In genomic region chr22:41543854-41544670, GRCh38 we compare ENCODE assay signal across 8 cellular contexts. TPM values are rescaled to one million over a fixed set of nuclear protein-coding genes. Genes with fewer than 3 reads are reported as not detected.
DNase-seq lines count a peak whose midpoint lies in the region; ATAC-seq and TF ChIP-seq lines count a peak whose summit lies in the region.

Gene POLR3H, minus strand, starts transcription at chr22:41544470. Its CDS starts 369 bp downstream, at chr22:41544101.

- TF ChIP-seq CTCF in AG09319 (IDR thresholded peaks at IDR 0.05; ENCODE audit: low read depth, low read length) (peak; percentile 71), activated B cell treated with CpG ODN at 0.5 μM for 24 hours (IDR thresholded peaks at IDR 0.05) (no peak)

- peak; percentile 84 for ATAC-seq in HG03196 (IDR thresholded peaks at IDR 0.05; ENCODE audit: unreplicated experiment)
- peak; percentile 99 for ATAC-seq in activated B cell treated with CpG ODN at 0.5 μM for 24 hours (ENCODE audit: low read depth)

- DNase-seq in AG09319 (ENCODE audit: extremely low read depth, low read depth) (peak; percentile 94), NCI-H345 (lab: John Stamatoyannopoulos, UW) (peak; percentile 96), activated B cell treated with CpG ODN at 0.5 μM for 24 hours (peak; percentile 93), caudate nucleus (lab: John Stamatoyannopoulos, UW) (peak; percentile 69 to 100 (median 97)), inferior parietal cortex (ENCODE audit: extremely low spot score) (peak; percentile 96)
- peak; percentile 91 to 98 for DNase-seq in stimulated activated CD4-positive, alpha-beta T cell treated with anti-CD3 and anti-CD28 coated beads, Interleukin-12 subunit alpha, Interleukin-12 subunit beta, amount 100 ng/mL, for 24 hours (ENCODE audit: low read depth in 2 of 2)

- no peaks in the 10 kb centered on the region for H3K27me3 Mint-ChIP-seq in activated B cell treated with CpG ODN at 0.5 μM for 24 hours

- POLR2A ChIA-PET in activated B cell treated with CpG ODN at 0.5 μM for 24 hours (lab: Charles Lee): interaction anchor here (1.0 to 2.4 kb wide), 7 partner anchors 46 to 258 kb away, joined by 4 to 20 read pairs (median 10); partner anchors contain the start of genes ACO2, DESI1, PHF5A and PMM1

- in situ Hi-C loops in GM18951 (cut with MboI; ENCODE audit: low sequenced_read_pairs, unreplicated experiment): no loop called here

- no peaks in the 10 kb centered on the region for H3K9me3 Mint-ChIP-seq in activated B cell treated with CpG ODN at 0.5 μM for 24 hours

- H3K36me3 Mint-ChIP-seq in activated B cell treated with CpG ODN at 0.5 μM for 24 hours (ENCODE audit: low read depth): peaks cover 18% of the 10 kb centered on the region

- intact Hi-C loops in activated B cell treated with CpG ODN at 0.5 μM for 24 hours (cut with micrococcal nuclease): loop anchor here (1.0 to 5.0 kb wide), 6 partner anchors 46 to 398 kb away; partner anchors contain the start of genes ACO2, DESI1, RANGAP1 and TEF

- peak within 1 kb of the TSS; percentile 96 for H3K4me3 Mint-ChIP-seq in activated B cell treated with CpG ODN at 0.5 μM for 24 hours

- CTCF ChIA-PET in activated B cell treated with CpG ODN at 0.5 μM for 24 hours (lab: Charles Lee): interaction anchor here (0.9 to 1.2 kb wide), 4 partner anchors 46 to 133 kb away, joined by 3 to 9 read pairs (median 4); partner anchors contain the start of genes DESI1, PMM1 and XRCC6

- H3K4me1 Mint-ChIP-seq in activated B cell treated with CpG ODN at 0.5 μM for 24 hours: peaks cover 43% of the 10 kb centered on the region

- peak; percentile 71 for TF ChIP-seq POLR2A in GM18951 (IDR thresholded peaks at IDR 0.05; ENCODE audit: extremely low read depth, insufficient read depth, insufficient read length)

- peak within 1 kb of the TSS; percentile 94 for H3K27ac ChIP-seq in caudate nucleus (ENCODE audit: low read depth, low read length)

- peak within 1 kb of the TSS; percentile 86 for H3K27ac Mint-ChIP-seq in activated B cell treated with CpG ODN at 0.5 μM for 24 hours

RNA-seq across cellular contexts. Expression of gene POLR3H, which starts in this region (rescaled TPM):
- 39.0 and 43.9 TPM in 2 replicates for total RNA-seq in activated B cell treated with CpG ODN at 0.5 μM for 24 hours

Comparison
In these comparisons a context has a peak if more than half of its experiments do, and no peak if none do; other contexts are left out.
1. Peak in every context shown above with its lines: DNase-seq, ATAC-seq and H3K27ac ChIP-seq.